Comparison of ENCODE assay signal across 27 cellular contexts in the genomic region with DNA sequence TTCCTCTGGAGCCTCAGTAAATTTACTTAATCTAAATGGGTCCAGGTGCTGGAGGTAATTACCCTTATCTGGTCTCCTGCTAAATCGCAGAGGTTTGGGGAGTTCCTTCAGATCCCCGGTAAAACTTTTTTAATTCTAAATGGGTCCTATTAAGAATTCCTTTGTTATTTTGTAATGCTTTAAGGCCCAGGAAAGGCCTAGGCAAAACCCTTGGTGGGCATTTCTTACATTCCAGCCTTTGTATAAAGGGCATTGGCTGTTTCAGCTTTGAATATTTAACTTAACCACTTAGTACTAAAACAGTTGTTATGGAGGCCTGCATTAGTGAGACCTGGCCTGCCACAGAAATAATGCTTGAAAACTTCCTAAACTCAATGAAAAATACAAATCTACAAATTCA. TPM values are rescaled to one million over a fixed set of nuclear protein-coding genes. Genes with fewer than 3 reads are reported as not detected.
"Had no signal": no experiment of that assay in that cellular context is flagged by ENCODE, and none has a peak within 500 bp of the region (broad histone marks: within the 10 kb centered on the region; RNA-seq: fewer than 3 reads in every experiment).

No MANE protein-coding gene starts in this region.

- H3K4me1 ChIP-seq: heart left ventricle, suprapubic skin had no signal

- H3K4me1 Mint-ChIP-seq: activated B cell treated with CpG ODN at 0.5 μM for 24 hours had no signal

- H3K9me3 Mint-ChIP-seq: activated B cell treated with CpG ODN at 0.5 μM for 24 hours; activated CD4-positive, alpha-beta T cell treated with anti-CD3 and anti-CD28 coated beads, Interleukin-2, amount 10 ng/mL, durations not matched to agents 24 days and 14 days; activated T-helper 1 cell treated with anti-CD3 and anti-CD28 coated beads, Interleukin-12 subunit alpha, Interleukin-12 subunit beta, Interleukin-2, Interleukin-4 antibody, amounts not matched to agents 30 ng/mL and 10 ng/mL and 1 ng/mL, durations not matched to agents 14 hours and 24 hours and 36 hours; dendritic cell treated with granulocyte-macrophage colony-stimulating factor and Interleukin-4, amounts not matched to agents 40 ng/mL and 50 ng/mL, for 4 days; effector memory CD8-positive, alpha-beta T cell; natural killer cell had no signal

- H3K4me3 Mint-ChIP-seq: activated B cell treated with CpG ODN at 0.5 μM for 24 hours; activated CD4-positive, alpha-beta T cell treated with anti-CD3 and anti-CD28 coated beads, Interleukin-2, amount 10 ng/mL, durations not matched to agents 24 days and 14 days; activated CD8-positive, alpha-beta T cell treated with anti-CD3 and anti-CD28 coated beads, Interleukin-2, amount 10 ng/mL, durations not matched to agents 7 days and 5 days; activated T-helper 1 cell treated with anti-CD3 and anti-CD28 coated beads, Interleukin-12 subunit alpha, Interleukin-12 subunit beta, Interleukin-2, Interleukin-4 antibody, amounts not matched to agents 30 ng/mL and 10 ng/mL and 1 ng/mL, durations not matched to agents 14 hours and 24 hours and 36 hours; dendritic cell treated with granulocyte-macrophage colony-stimulating factor and Interleukin-4, amounts not matched to agents 40 ng/mL and 50 ng/mL, for 4 days; effector memory CD8-positive, alpha-beta T cell; immature natural killer cell; natural killer cell had no signal

- H3K36me3 Mint-ChIP-seq: immature natural killer cell, natural killer cell had no signal

- H3K27ac Mint-ChIP-seq: activated B cell treated with CpG ODN at 0.5 μM for 24 hours; activated CD4-positive, alpha-beta T cell treated with anti-CD3 and anti-CD28 coated beads, Interleukin-2, amount 10 ng/mL, durations not matched to agents 24 days and 14 days; activated CD8-positive, alpha-beta T cell treated with anti-CD3 and anti-CD28 coated beads, Interleukin-2, amount 10 ng/mL, durations not matched to agents 7 days and 5 days; activated T-helper 1 cell treated with anti-CD3 and anti-CD28 coated beads, Interleukin-12 subunit alpha, Interleukin-12 subunit beta, Interleukin-2, Interleukin-4 antibody, amounts not matched to agents 30 ng/mL and 10 ng/mL and 1 ng/mL, durations not matched to agents 14 hours and 24 hours and 36 hours; dendritic cell treated with granulocyte-macrophage colony-stimulating factor and Interleukin-4, amounts not matched to agents 40 ng/mL and 50 ng/mL, for 4 days; effector memory CD8-positive, alpha-beta T cell; immature natural killer cell; natural killer cell had no signal

- DNase-seq: activated B cell treated with CpG ODN at 0.5 μM for 24 hours; activated CD4-positive, alpha-beta T cell treated with anti-CD3 and anti-CD28 coated beads, Interleukin-2, amount 10 ng/mL, durations not matched to agents 24 days and 14 days; activated CD8-positive, alpha-beta T cell treated with anti-CD3 and anti-CD28 coated beads, Interleukin-2, amount 10 ng/mL, durations not matched to agents 7 days and 5 days; activated naive CD4-positive, alpha-beta T cell; aorta; effector memory CD8-positive, alpha-beta T cell; heart left ventricle; immature natural killer cell; left colon; natural killer cell; nucleus accumbens; posterior cingulate gyrus; right cardiac atrium; stimulated activated CD4-positive, alpha-beta T cell treated with anti-CD3 and anti-CD28 coated beads, Interleukin-4, amount 100 ng/mL, for 4 hours; stimulated activated CD8-positive, alpha-beta memory T cell treated with anti-CD3 and anti-CD28 coated beads, Interleukin-4, amount 100 ng/mL, for 48 hours; stimulated activated naive CD8-positive, alpha-beta T cell treated with anti-CD3 and anti-CD28 coated beads, Interleukin-15, Interleukin-2, amounts not matched to agents 100 U/mL and 50 U/mL, for 24 hours; T-helper 2 cell; trophoblast cell had no signal

- ATAC-seq: activated CD8-positive, alpha-beta T cell treated with anti-CD3 and anti-CD28 coated beads, Interleukin-2, amount 10 ng/mL, durations not matched to agents 7 days and 5 days; effector memory CD8-positive, alpha-beta T cell; heart left ventricle; left colon; natural killer cell; right cardiac atrium; stimulated activated naive CD8-positive, alpha-beta T cell treated with anti-CD3 and anti-CD28 coated beads, Interleukin-15, Interleukin-2, amounts not matched to agents 100 U/mL and 50 U/mL, for 24 hours had no signal

- H3K36me3 ChIP-seq: heart left ventricle, suprapubic skin had no signal

- H3K9me3 ChIP-seq: heart left ventricle, suprapubic skin had no signal

- H3K27ac ChIP-seq: heart left ventricle, suprapubic skin had no signal

- H3K4me2 ChIP-seq: smooth muscle cell had no signal

- H3K4me3 ChIP-seq: heart left ventricle, smooth muscle cell, suprapubic skin had no signal

- H3K27me3 ChIP-seq: heart left ventricle, suprapubic skin had no signal

RNA-seq across cellular contexts. Expression of gene ZNF662, which starts 14.9 kb away (rescaled TPM):
- polyA plus RNA-seq: smooth muscle cell had no signal

RNA-seq across cellular contexts. Expression of gene CYP8B1, which starts 15.4 kb away (rescaled TPM):
- total RNA-seq: activated B cell treated with CpG ODN at 0.5 μM for 24 hours; activated CD4-positive, alpha-beta T cell treated with anti-CD3 and anti-CD28 coated beads, Interleukin-2, amount 10 ng/mL, durations not matched to agents 24 days and 14 days; activated CD8-positive, alpha-beta T cell treated with anti-CD3 and anti-CD28 coated beads, Interleukin-2, amount 10 ng/mL, durations not matched to agents 7 days and 5 days; activated T-helper 1 cell treated with anti-CD3 and anti-CD28 coated beads, Interleukin-12 subunit alpha, Interleukin-12 subunit beta, Interleukin-2, Interleukin-4 antibody, amounts not matched to agents 30 ng/mL and 10 ng/mL and 1 ng/mL, durations not matched to agents 14 hours and 24 hours and 36 hours; aorta; bronchial epithelial cell; cerebellum; epithelial cell of proximal tubule; frontal cortex; left colon; lung microvascular endothelial cell; natural killer cell; smooth muscle cell; suprapubic skin had no signal
- polyA plus RNA-seq: heart left ventricle, immature natural killer cell, smooth muscle cell had no signal
